ENCODE assay signal across 19 cellular contexts in genomic region chr18:564708-565561, GRCh38. TPM values are rescaled to one million over a fixed set of nuclear protein-coding genes. Genes with fewer than 3 reads are reported as not detected.
"Had no signal": no experiment of that assay in that cellular context is flagged by ENCODE, and none has a peak within 500 bp of the region (broad histone marks: within the 10 kb centered on the region; RNA-seq: fewer than 3 reads in every experiment).

No MANE protein-coding gene starts in this region.

- H3K27ac ChIP-seq: ascending aorta, esophagus squamous epithelium, lower lobe of right lung, uterus, WERI-Rb-1 had no signal

- ATAC-seq: activated CD8-positive, alpha-beta T cell treated with anti-CD3 and anti-CD28 coated beads, Interleukin-2, amount 10 ng/mL, durations not matched to agents 7 days and 5 days; activated naive CD8-positive, alpha-beta T cell treated with anti-CD3 and anti-CD28 coated beads, Interleukin-2, amount 50 U/mL, for 24 hours; naive thymus-derived CD8-positive, alpha-beta T cell; T-cell had no signal

- H3K36me3 ChIP-seq: ascending aorta, esophagus squamous epithelium, lower lobe of right lung, uterus, WERI-Rb-1 had no signal

- H3K9me3 ChIP-seq: ascending aorta, esophagus squamous epithelium, lower lobe of right lung, uterus had no signal

- H3K27me3 ChIP-seq: ascending aorta, esophagus squamous epithelium, uterus had no signal

- H3K4me1 ChIP-seq: ascending aorta, esophagus squamous epithelium, lower lobe of right lung, uterus had no signal

- DNase-seq: activated CD4-positive, alpha-beta T cell treated with anti-CD3 and anti-CD28 coated beads for 4 hours; activated CD8-positive, alpha-beta memory T cell treated with anti-CD3 and anti-CD28 coated beads, Interleukin-2, amount 50 U/mL, for 48 hours; activated CD8-positive, alpha-beta T cell treated with anti-CD3 and anti-CD28 coated beads, Interleukin-2, amount 10 ng/mL, durations not matched to agents 7 days and 5 days; activated naive CD4-positive, alpha-beta T cell treated with Interleukin-2 at 50 U/mL for 16 hours; activated naive CD8-positive, alpha-beta T cell treated with anti-CD3 and anti-CD28 coated beads, Interleukin-2, amount 50 U/mL, for 24 hours; esophagus squamous epithelium; hippocampal formation; lower lobe of right lung; naive thymus-derived CD8-positive, alpha-beta T cell; T-cell; uterus; WERI-Rb-1 had no signal

- H3K4me3 ChIP-seq: ascending aorta, esophagus squamous epithelium, lower lobe of right lung, uterus had no signal

RNA-seq across cellular contexts. Expression of gene CETN1, which starts 15.2 kb away (rescaled TPM):
- total RNA-seq: activated CD8-positive, alpha-beta T cell treated with anti-CD3 and anti-CD28 coated beads, Interleukin-2, amount 10 ng/mL, durations not matched to agents 7 days and 5 days; ascending aorta; bronchial epithelial cell; esophagus squamous epithelium; kidney epithelial cell; lower lobe of right lung; naive thymus-derived CD8-positive, alpha-beta T cell; osteoblast; skeletal muscle tissue; T-cell; uterus had no signal
- polyA plus RNA-seq: naive thymus-derived CD8-positive, alpha-beta T cell; thymus had no signal

RNA-seq across cellular contexts. Expression of gene CLUL1, which starts 31.9 kb away (rescaled TPM):
- total RNA-seq: activated CD8-positive, alpha-beta T cell treated with anti-CD3 and anti-CD28 coated beads, Interleukin-2, amount 10 ng/mL, durations not matched to agents 7 days and 5 days; ascending aorta; bronchial epithelial cell; mononuclear cell had no signal
